In genomic region chr20:41862476-41862875, GRCh38 we compare ENCODE assay signal across 14 cellular contexts.
DNase-seq lines count a peak whose midpoint lies in the region; ATAC-seq and TF ChIP-seq lines count a peak whose summit lies in the region.
"Had no signal": no experiment of that assay in that cellular context is flagged by ENCODE, and none has a peak within 500 bp of the region (broad histone marks: within the 10 kb centered on the region; RNA-seq: fewer than 3 reads in every experiment).

No MANE protein-coding gene starts in this region.

- no peak overlapping the region for H4K5ac ChIP-seq in mesendoderm (ENCODE audit: low read length)

- H3K4me2 ChIP-seq in GM23248 (ENCODE audit: unreplicated experiment) (no peak overlapping the region), mesendoderm (ENCODE audit: low read length) (no peak overlapping the region)
- H3K4me2 ChIP-seq: BLaER1 treated with 17β-estradiol and CSF1 and Interleukin-3, amounts not matched to agents 10 nM and 100 nM had no signal

- intact Hi-C loops in testis (cut with DNase I; ENCODE audit: low total_unique reads), result no loop called here

- in situ Hi-C loops in GM23248 (cut with MboI) (no loop called here), astrocyte of the spinal cord (cut with HindIII; ENCODE audit: low sequenced_read_pairs) (no loop called here)

- H3K18ac ChIP-seq in mesendoderm (ENCODE audit: low read length), result no peak overlapping the region

- H2BK120ac ChIP-seq in mesendoderm (ENCODE audit: low read depth, low read length), result no peak overlapping the region

- 1 to 6% methylated on average over 4 of the region's 4 CpGs for WGBS in GM23248 (ENCODE audit: low coverage in 1 of 2, low lambda C conversion rate in 2 of 2, missing lambda C conversion rate in 2 of 2), 2 experiments
- WGBS in mesendoderm (ENCODE audit: extremely low coverage, insufficient coverage, low lambda C conversion rate), result no CpG with 5 or more reads among the region's 4 CpGs
- WGBS in testis, 2 donors, result 67 to 68% methylated on average over 4 of the region's 4 CpGs

- no peak overlapping the region for H3K4me3 ChIP-seq in GM23248
- no peak overlapping the region for H3K4me3 ChIP-seq in RWPE2 (ENCODE audit: severe bottlenecking)
- H3K4me3 ChIP-seq in astrocyte of the spinal cord (ENCODE audit: low read depth, low read length), result no peak overlapping the region
- H3K4me3 ChIP-seq in mesendoderm (ENCODE audit: low read length), result no peak overlapping the region
- H3K4me3 ChIP-seq in testis, result no peak overlapping the region
- H3K4me3 ChIP-seq in foreskin fibroblast (ENCODE audit: low read depth in 1 of 2, low read length in 2 of 2), result no peak overlapping the region
- H3K4me3 ChIP-seq: BLaER1 treated with 17β-estradiol and CSF1 and Interleukin-3, amounts not matched to agents 10 nM and 100 nM had no signal

- H3K79me1 ChIP-seq in mesendoderm (ENCODE audit: low read length), result no peaks in the 10 kb centered on the region

- H3K4me1 ChIP-seq in GM23248 (ENCODE audit: insufficient read depth) (no peaks in the 10 kb centered on the region), RWPE2 (ENCODE audit: insufficient read depth, poor library complexity, severe bottlenecking) (no peaks in the 10 kb centered on the region), mesendoderm (ENCODE audit: control insufficient read depth, low read depth, low read length) (no peaks in the 10 kb centered on the region), testis (no peaks in the 10 kb centered on the region)
- H3K4me1 ChIP-seq: BLaER1 treated with 17β-estradiol and CSF1 and Interleukin-3, amounts not matched to agents 10 nM and 100 nM had no signal

- no peak overlapping the region for H4K8ac ChIP-seq in mesendoderm (ENCODE audit: low read depth, low read length)

- H3K27me3 ChIP-seq in GM23248 (replicated peaks; ENCODE audit: insufficient read depth), result no peaks in the 10 kb centered on the region
- no peaks in the 10 kb centered on the region for H3K27me3 ChIP-seq in RWPE2 (ENCODE audit: insufficient read depth, poor library complexity, severe bottlenecking)
- H3K27me3 ChIP-seq in mesendoderm (ENCODE audit: insufficient read depth, low read length, poor library complexity), result no peaks in the 10 kb centered on the region
- no peaks in the 10 kb centered on the region for H3K27me3 ChIP-seq in testis
- H3K27me3 ChIP-seq: BLaER1 treated with 17β-estradiol and CSF1 and Interleukin-3, amounts not matched to agents 10 nM and 100 nM had no signal

- no peaks in the 10 kb centered on the region for H3F3A ChIP-seq in GM23248 (ENCODE audit: insufficient read depth)

- H3K9me2 ChIP-seq in GM23248 (ENCODE audit: insufficient read depth), result no peaks in the 10 kb centered on the region

- H3K56ac ChIP-seq in mesendoderm (ENCODE audit: low read length), result no peak overlapping the region

- H3K9me3 ChIP-seq in GM23248 (ENCODE audit: low read depth) (no peaks in the 10 kb centered on the region), RWPE2 (ENCODE audit: severe bottlenecking) (no peaks in the 10 kb centered on the region), testis (no peaks in the 10 kb centered on the region)

- TF ChIP-seq CTCF in RWPE2 (IDR thresholded peaks at IDR 0.05; ENCODE audit: poor library complexity, severe bottlenecking), result no peak
- TF ChIP-seq CTCF in astrocyte of the spinal cord (IDR thresholded peaks at IDR 0.05; ENCODE audit: low read depth, low read length), result no peak
- TF ChIP-seq CTCF in testis (IDR thresholded peaks at IDR 0.05), result no peak
- TF ChIP-seq CTCF in foreskin fibroblast (IDR thresholded peaks at IDR 0.05; ENCODE audit: low read depth, low read length), result no peak

- DNase-seq in GM23248, result peak; percentile 5
- DNase-seq in RWPE2 (ENCODE audit: low spot score), result no peak
- peak; percentile 9 for DNase-seq in astrocyte of the spinal cord (ENCODE audit: low read depth, low spot score)
- peak; percentile 6 for DNase-seq in mesendoderm
- no peak for DNase-seq in testis
- no peak for DNase-seq in foreskin fibroblast
- DNase-seq: 8988T; CD4-positive, CD25-positive, alpha-beta regulatory T cell; DMS53; GF-D8 had no signal

- H2BK15ac ChIP-seq in mesendoderm (replicated peaks; ENCODE audit: low read depth), result no peak overlapping the region

- no peaks in the 10 kb centered on the region for H4K20me1 ChIP-seq in GM23248 (ENCODE audit: insufficient read depth)
- H4K20me1 ChIP-seq: BLaER1 treated with 17β-estradiol and CSF1 and Interleukin-3, amounts not matched to agents 10 nM and 100 nM had no signal

- H3K27ac ChIP-seq in GM23248, result no peak overlapping the region
- no peak overlapping the region for H3K27ac ChIP-seq in RWPE2 (ENCODE audit: poor library complexity, severe bottlenecking)
- H3K27ac ChIP-seq in mesendoderm (ENCODE audit: low read depth, low read length), result no peak overlapping the region
- H3K27ac ChIP-seq in testis, result no peak overlapping the region
- H3K27ac ChIP-seq: BLaER1 treated with 17β-estradiol and CSF1 and Interleukin-3, amounts not matched to agents 10 nM and 100 nM had no signal

- H3K23ac ChIP-seq in mesendoderm (ENCODE audit: low read length), result no peak overlapping the region

- no peak overlapping the region for H2BK5ac ChIP-seq in mesendoderm (ENCODE audit: low read length)

- H3K9ac ChIP-seq in GM23248, result no peak overlapping the region
- no peak overlapping the region for H3K9ac ChIP-seq in mesendoderm (ENCODE audit: low read length)
- H3K9ac ChIP-seq: BLaER1 treated with 17β-estradiol and CSF1 and Interleukin-3, amounts not matched to agents 10 nM and 100 nM had no signal

- ATAC-seq in RWPE2 (ENCODE audit: low read depth) (peak; percentile 69), GM19395 (IDR thresholded peaks at IDR 0.05; ENCODE audit: unreplicated experiment) (no peak), HG02840 (IDR thresholded peaks at IDR 0.05; ENCODE audit: low FRiP score, unreplicated experiment) (no peak)
- ATAC-seq: HCT116 had no signal

- no peak overlapping the region for H2AFZ ChIP-seq in GM23248

- H3K36me3 ChIP-seq in GM23248 (ENCODE audit: low read depth) (no peaks in the 10 kb centered on the region), RWPE2 (ENCODE audit: low read depth) (no peaks in the 10 kb centered on the region), mesendoderm (ENCODE audit: control insufficient read depth, insufficient read depth, low read length) (no peaks in the 10 kb centered on the region), testis (ENCODE audit: low read depth, missing control alignments) (no peaks in the 10 kb centered on the region)
- H3K36me3 ChIP-seq: BLaER1 treated with 17β-estradiol and CSF1 and Interleukin-3, amounts not matched to agents 10 nM and 100 nM had no signal

- H3K4ac ChIP-seq in mesendoderm (ENCODE audit: low read depth, low read length), result no peak overlapping the region

- no peaks in the 10 kb centered on the region for H3K79me2 ChIP-seq in GM23248 (ENCODE audit: insufficient read depth)
- no peaks in the 10 kb centered on the region for H3K79me2 ChIP-seq in mesendoderm (ENCODE audit: control insufficient read depth, insufficient read depth, low read length)

- no peak overlapping the region for H2AK5ac ChIP-seq in mesendoderm (ENCODE audit: low read length)

- TF ChIP-seq POLR2A in testis (IDR thresholded peaks at IDR 0.05), result no peak

Comparison
In these comparisons a context has a peak if more than half of its experiments do, and no peak if none do; other contexts are left out.
1. DNase-seq: peak in GM23248 (single experiment), astrocyte of the spinal cord (single experiment) and mesendoderm (single experiment); none in RWPE2 (single experiment), testis (single experiment) and foreskin fibroblast (0 of 2).